8 cellular contexts compared by ENCODE assay signal in genomic region chr7:151925446-151926335, GRCh38. TPM values are rescaled to one million over a fixed set of nuclear protein-coding genes. Genes with fewer than 3 reads are reported as not detected.
A peak's percentile ranks its signal among the peaks of the same experiment; 100 is the strongest.
DNase-seq lines count a peak whose midpoint lies in the region; ATAC-seq, FAIRE-seq and TF ChIP-seq lines count a peak whose summit lies in the region.

No MANE protein-coding gene starts in this region.

- no peaks in the 10 kb centered on the region for H4K20me1 ChIP-seq in OCI-LY3 (ENCODE audit: insufficient read depth, low read length)

- H3K79me2 ChIP-seq in OCI-LY3 (ENCODE audit: low read length): no peaks in the 10 kb centered on the region

- no peaks in the 10 kb centered on the region for H3K36me3 ChIP-seq in CD8-positive, alpha-beta memory T cell (ENCODE audit: insufficient read depth, low read length)
- H3K36me3 ChIP-seq in OCI-LY3 (replicated peaks; ENCODE audit: low read depth, low read length): no peaks in the 10 kb centered on the region
- no peaks in the 10 kb centered on the region for H3K36me3 ChIP-seq in heart left ventricle
- no peaks in the 10 kb centered on the region for H3K36me3 ChIP-seq in small intestine (ENCODE audit: control insufficient read depth in 2 of 2, insufficient read depth in 2 of 2, low read length in 2 of 2)

- no peak for TF ChIP-seq POLR2A in heart left ventricle (IDR thresholded peaks at IDR 0.05)

- H3K36me3 Mint-ChIP-seq in CD8-positive, alpha-beta memory T cell: no peaks in the 10 kb centered on the region

- H3K27me3 ChIP-seq in CD8-positive, alpha-beta memory T cell (ENCODE audit: insufficient read depth, low read length, poor library complexity, severe bottlenecking): no peaks in the 10 kb centered on the region
- H3K27me3 ChIP-seq in OCI-LY3 (ENCODE audit: low read depth, low read length): peaks cover 6% of the 10 kb centered on the region; the same call in 1 of the 2 replicates
- no peaks in the 10 kb centered on the region for H3K27me3 ChIP-seq in heart left ventricle
- peaks cover 0 to 2% of the 10 kb centered on the region in 2 donors for H3K27me3 ChIP-seq in small intestine (ENCODE audit: control insufficient read depth in 2 of 2, insufficient read depth in 2 of 2, low read length in 2 of 2)

- peak; percentile 53 for ATAC-seq in HG02588 (IDR thresholded peaks at IDR 0.05; ENCODE audit: unreplicated experiment)
- peak; percentile 33 to 77 (median 70) for ATAC-seq in heart left ventricle
- ATAC-seq in HG03135 (IDR thresholded peaks at IDR 0.05; ENCODE audit: unreplicated experiment): no peak

- peak overlapping the region; percentile 3 for H3K27ac ChIP-seq in CD8-positive, alpha-beta memory T cell (ENCODE audit: low read depth, low read length)
- peak overlapping the region; percentile 96 for H3K27ac ChIP-seq in OCI-LY3 (ENCODE audit: low read length)
- peak overlapping the region in 9 of 12 donors; percentile 4 to 85 (median 42) for H3K27ac ChIP-seq in heart left ventricle
- peak overlapping the region in 1 of 2 donors; percentile 71 for H3K27ac ChIP-seq in small intestine (ENCODE audit: low read depth in 1 of 2, low read length in 1 of 2)

- no peak for DNase-seq in CD8-positive, alpha-beta memory T cell
- DNase-seq in heart left ventricle: peak; percentile 34 to 82 (median 61)
- DNase-seq in small intestine: peak; percentile 72
- DNase-seq in islet precursor cell: no peak
- DNase-seq in NCI-H187 (lab: John Stamatoyannopoulos, UW): no peak

- WGBS in heart left ventricle, 4 donors: 51 to 64% (median 58%) methylated on average over 22 of the region's 22 CpGs
- 45 to 51% (median 45%) methylated on average over 22 of the region's 22 CpGs for WGBS in small intestine, 3 donors

- peak overlapping the region; percentile 69 for H3K4me2 ChIP-seq in OCI-LY3 (ENCODE audit: low read length)

- peaks cover 7 to 43% of the 10 kb centered on the region in 2 donors for H3K27me3 Mint-ChIP-seq in CD8-positive, alpha-beta memory T cell

- peak overlapping the region; percentile 78 for H2AFZ ChIP-seq in OCI-LY3 (ENCODE audit: low read depth, low read length)

- H3K4me1 Mint-ChIP-seq in CD8-positive, alpha-beta memory T cell: no peaks in the 10 kb centered on the region

- H3K4me3 ChIP-seq in CD8-positive, alpha-beta memory T cell (ENCODE audit: low read length): no peak overlapping the region
- peak overlapping the region; percentile 72 for H3K4me3 ChIP-seq in OCI-LY3 (ENCODE audit: low read length)
- H3K4me3 ChIP-seq in heart left ventricle: peak overlapping the region in 2 of 12 donors; percentile 19 to 23
- no peak overlapping the region for H3K4me3 ChIP-seq in small intestine (ENCODE audit: low read depth in 1 of 2, low read length in 2 of 2)

- peak overlapping the region; percentile 70 for H3K9ac ChIP-seq in OCI-LY3 (ENCODE audit: low read length)

- H3K9me3 ChIP-seq in CD8-positive, alpha-beta memory T cell (ENCODE audit: low read length): no peaks in the 10 kb centered on the region
- H3K9me3 ChIP-seq in OCI-LY3 (ENCODE audit: insufficient read depth, low read length) (no peaks in the 10 kb centered on the region), heart left ventricle (no peaks in the 10 kb centered on the region), small intestine (ENCODE audit: control insufficient read depth, low read depth) (no peaks in the 10 kb centered on the region)

- peaks cover 0 to 2% (median 0%) of the 10 kb centered on the region in 5 donors for H3K9me3 Mint-ChIP-seq in CD8-positive, alpha-beta memory T cell

- FAIRE-seq in small intestine (lab: Jason Lieb, UNC): no peak

- peak overlapping the region in 1 of 7 donors; percentile 24 for H3K4me3 Mint-ChIP-seq in CD8-positive, alpha-beta memory T cell

- CTCF ChIA-PET in CD8-positive, alpha-beta memory T cell (lab: Charles Lee): no interaction called here

- no peaks in the 10 kb centered on the region for H3K4me1 ChIP-seq in CD8-positive, alpha-beta memory T cell (ENCODE audit: insufficient read depth, low read length)
- H3K4me1 ChIP-seq in OCI-LY3 (ENCODE audit: low read length): peaks cover 46% of the 10 kb centered on the region
- H3K4me1 ChIP-seq in heart left ventricle: peaks cover 0 to 55% (median 4%) of the 10 kb centered on the region in 12 donors
- peaks cover 2 to 6% of the 10 kb centered on the region in 2 donors for H3K4me1 ChIP-seq in small intestine (ENCODE audit: control insufficient read depth in 2 of 2, insufficient read depth in 1 of 2, low read depth in 1 of 2, low read length in 1 of 2)

- POLR2A ChIA-PET in CD8-positive, alpha-beta memory T cell (lab: Charles Lee): no interaction called here

- intact Hi-C loops in heart left ventricle (cut with DNase I): loop anchor here in 1 of 10 donors (5.0 kb wide), 2 partner anchors 48 to 143 kb away; partner anchors contain the start of gene PRKAG2

- no peak overlapping the region for H3K27ac Mint-ChIP-seq in CD8-positive, alpha-beta memory T cell

- TF ChIP-seq CTCF in OCI-LY3 (IDR thresholded peaks at IDR 0.05; ENCODE audit: low read depth, low read length) (no peak), heart left ventricle (IDR thresholded peaks at IDR 0.05) (no peak)

RNA-seq across cellular contexts. Expression of gene GALNTL5, which starts 30.6 kb away (rescaled TPM):
- not detected for total RNA-seq in CD8-positive, alpha-beta memory T cell
- not detected for polyA plus RNA-seq in CD8-positive, alpha-beta memory T cell
- under 1 TPM in 1 of 9 donors, not detected in 8; 0.40 TPM for total RNA-seq in heart left ventricle
- polyA plus RNA-seq in heart left ventricle (not detected), small intestine (not detected)

RNA-seq across cellular contexts. Expression of gene PRKAG2, which starts 48.8 kb away (rescaled TPM):
- 10 to 100 TPM; 23.1 to 27.2 TPM for total RNA-seq in CD8-positive, alpha-beta memory T cell
- polyA plus RNA-seq in CD8-positive, alpha-beta memory T cell: 31.4 TPM
- 100 to 1,000 TPM in 7 of 9 donors, 10 to 100 TPM in 2; 50.2 to 179 (median 108) TPM for total RNA-seq in heart left ventricle
- polyA plus RNA-seq in heart left ventricle (100 to 1,000 TPM in 1 of 2 donors, 10 to 100 TPM in 1; 61.3 to 119 TPM), small intestine (10 to 100 TPM; 26.3 to 57.9 (median 55.1) TPM)

Comparison
In these comparisons a context has a peak if more than half of its experiments do, and no peak if none do; other contexts are left out.
1. DNase-seq: peak in heart left ventricle (5 of 5) and small intestine (single experiment); none in CD8-positive, alpha-beta memory T cell (0 of 5), islet precursor cell (single experiment) and NCI-H187 (0 of 2).